16 cellular contexts compared by ENCODE assay signal in genomic region chr10:131820626-131821025, GRCh38.
DNase-seq lines count a peak whose midpoint lies in the region; ATAC-seq and TF ChIP-seq lines count a peak whose summit lies in the region.
"Had no signal": no experiment of that assay in that cellular context is flagged by ENCODE, and none has a peak within 500 bp of the region (broad histone marks: within the 10 kb centered on the region; RNA-seq: fewer than 3 reads in every experiment).

No MANE protein-coding gene starts in this region.

- H3K4me3 ChIP-seq in H7 (ENCODE audit: insufficient read depth, low read depth, low read length), result no peak overlapping the region
- H3K4me3 ChIP-seq in neural progenitor cell, result no peak overlapping the region
- H3K4me3 ChIP-seq: GM12878 had no signal

- H3K36me3 ChIP-seq in H7 (replicated peaks; ENCODE audit: control insufficient read depth, insufficient read depth, low read length) (no peaks in the 10 kb centered on the region), neural progenitor cell (no peaks in the 10 kb centered on the region)

- H3K79me2 ChIP-seq in neural progenitor cell (ENCODE audit: low read depth), result no peaks in the 10 kb centered on the region

- H3K27ac Mint-ChIP-seq in activated naive CD8-positive, alpha-beta T cell treated with anti-CD3 and anti-CD28 coated beads, Interleukin-2, amount 10 ng/mL, durations not matched to agents 7 days and 5 days, result no peak overlapping the region
- no peak overlapping the region for H3K27ac Mint-ChIP-seq in activated naive CD8-positive, alpha-beta T cell treated with anti-CD3 and anti-CD28 coated beads, Interleukin-2, amount 50 U/mL, for 24 hours
- H3K27ac Mint-ChIP-seq in neural progenitor cell, result no peak overlapping the region
- H3K27ac Mint-ChIP-seq: B cell; CD4-positive, alpha-beta T cell; HFFc6 had no signal

- DNase-seq in activated naive CD8-positive, alpha-beta T cell treated with anti-CD3 and anti-CD28 coated beads, Interleukin-2, amount 10 ng/mL, durations not matched to agents 7 days and 5 days, result peak; percentile 6
- DNase-seq in activated naive CD8-positive, alpha-beta T cell treated with anti-CD3 and anti-CD28 coated beads, Interleukin-2, amount 50 U/mL, for 24 hours, result no peak
- DNase-seq in H7 (peak; percentile 31), ecto neural progenitor cell (ENCODE audit: low spot score) (peak; percentile 20), neural progenitor cell (ENCODE audit: low spot score) (no peak), SKM-1 treated with dmso at 0.1 percent for 144 hours (lab: John Stamatoyannopoulos, UW; ENCODE audit: unreplicated experiment) (no peak), middle frontal gyrus (ENCODE audit: extremely low spot score, low spot score) (no peak)
- peak; percentile 7 for DNase-seq in stimulated activated CD8-positive, alpha-beta memory T cell treated with anti-CD3 and anti-CD28 coated beads, Interleukin-4, amount 100 ng/mL, for 48 hours
- DNase-seq: C1 segment of cervical spinal cord; CD4-positive, alpha-beta T cell; DMS79; GOT3; HCEC 1CT; HFFc6 had no signal

- H3K9me3 ChIP-seq in neural progenitor cell (ENCODE audit: low read depth), result no peaks in the 10 kb centered on the region

- H3K4me3 Mint-ChIP-seq in activated naive CD8-positive, alpha-beta T cell treated with anti-CD3 and anti-CD28 coated beads, Interleukin-2, amount 10 ng/mL, durations not matched to agents 7 days and 5 days, result no peak overlapping the region
- H3K4me3 Mint-ChIP-seq in activated naive CD8-positive, alpha-beta T cell treated with anti-CD3 and anti-CD28 coated beads, Interleukin-2, amount 50 U/mL, for 24 hours, result no peak overlapping the region
- H3K4me3 Mint-ChIP-seq in neural progenitor cell, result no peak overlapping the region
- H3K4me3 Mint-ChIP-seq: B cell; CD4-positive, alpha-beta T cell; HFFc6 had no signal

- no peaks in the 10 kb centered on the region for H3K36me3 Mint-ChIP-seq in activated naive CD8-positive, alpha-beta T cell treated with anti-CD3 and anti-CD28 coated beads, Interleukin-2, amount 10 ng/mL, durations not matched to agents 7 days and 5 days
- no peaks in the 10 kb centered on the region for H3K36me3 Mint-ChIP-seq in activated naive CD8-positive, alpha-beta T cell treated with anti-CD3 and anti-CD28 coated beads, Interleukin-2, amount 50 U/mL, for 24 hours (ENCODE audit: low read depth)
- no peaks in the 10 kb centered on the region for H3K36me3 Mint-ChIP-seq in neural progenitor cell

- no peak overlapping the region for H3K9ac ChIP-seq in neural progenitor cell

- POLR2A ChIA-PET in activated naive CD8-positive, alpha-beta T cell treated with anti-CD3 and anti-CD28 coated beads, Interleukin-2, amount 10 ng/mL, durations not matched to agents 7 days and 5 days (lab: Charles Lee), result no interaction called here

- ATAC-seq in activated naive CD8-positive, alpha-beta T cell treated with anti-CD3 and anti-CD28 coated beads, Interleukin-2, amount 10 ng/mL, durations not matched to agents 7 days and 5 days (ENCODE audit: low read depth), result no peak
- ATAC-seq in activated naive CD8-positive, alpha-beta T cell treated with anti-CD3 and anti-CD28 coated beads, Interleukin-2, amount 50 U/mL, for 24 hours, result no peak
- ATAC-seq: GM12878 had no signal

- no peaks in the 10 kb centered on the region for H3K9me3 Mint-ChIP-seq in activated naive CD8-positive, alpha-beta T cell treated with anti-CD3 and anti-CD28 coated beads, Interleukin-2, amount 10 ng/mL, durations not matched to agents 7 days and 5 days
- no peaks in the 10 kb centered on the region for H3K9me3 Mint-ChIP-seq in activated naive CD8-positive, alpha-beta T cell treated with anti-CD3 and anti-CD28 coated beads, Interleukin-2, amount 50 U/mL, for 24 hours
- peaks cover 2% of the 10 kb centered on the region for H3K9me3 Mint-ChIP-seq in neural progenitor cell
- H3K9me3 Mint-ChIP-seq: CD4-positive, alpha-beta T cell had no signal

- H3K4me1 Mint-ChIP-seq in activated naive CD8-positive, alpha-beta T cell treated with anti-CD3 and anti-CD28 coated beads, Interleukin-2, amount 10 ng/mL, durations not matched to agents 7 days and 5 days, result no peaks in the 10 kb centered on the region
- H3K4me1 Mint-ChIP-seq in activated naive CD8-positive, alpha-beta T cell treated with anti-CD3 and anti-CD28 coated beads, Interleukin-2, amount 50 U/mL, for 24 hours, result no peaks in the 10 kb centered on the region
- H3K4me1 Mint-ChIP-seq in neural progenitor cell, result peaks cover 15% of the 10 kb centered on the region
- H3K4me1 Mint-ChIP-seq: B cell had no signal

- peaks cover 10% of the 10 kb centered on the region for H3K4me1 ChIP-seq in neural progenitor cell

- H2AFZ ChIP-seq in neural progenitor cell (replicated peaks), result no peak overlapping the region

- peaks cover 4% of the 10 kb centered on the region for H3K27me3 Mint-ChIP-seq in activated naive CD8-positive, alpha-beta T cell treated with anti-CD3 and anti-CD28 coated beads, Interleukin-2, amount 10 ng/mL, durations not matched to agents 7 days and 5 days
- H3K27me3 Mint-ChIP-seq in activated naive CD8-positive, alpha-beta T cell treated with anti-CD3 and anti-CD28 coated beads, Interleukin-2, amount 50 U/mL, for 24 hours, result peaks cover 2% of the 10 kb centered on the region
- no peaks in the 10 kb centered on the region for H3K27me3 Mint-ChIP-seq in neural progenitor cell (ENCODE audit: insufficient read depth, low read depth)
- H3K27me3 Mint-ChIP-seq: B cell; CD4-positive, alpha-beta T cell had no signal

- no peaks in the 10 kb centered on the region for H3K27me3 ChIP-seq in H7 (ENCODE audit: control insufficient read depth, insufficient read depth, low read length)
- no peaks in the 10 kb centered on the region for H3K27me3 ChIP-seq in neural progenitor cell

- TF ChIP-seq CTCF in neural progenitor cell (IDR thresholded peaks at IDR 0.05), result no peak

- H3K4me2 ChIP-seq in neural progenitor cell, result no peak overlapping the region

- no peak overlapping the region for H3K27ac ChIP-seq in neural progenitor cell

- no peaks in the 10 kb centered on the region for H4K20me1 ChIP-seq in neural progenitor cell (ENCODE audit: low read depth)

- H3F3A ChIP-seq in neural progenitor cell (ENCODE audit: low read depth), result no peaks in the 10 kb centered on the region

Comparison
In these comparisons a context has a peak if more than half of its experiments do, and no peak if none do; other contexts are left out.
1. DNase-seq: peak in activated naive CD8-positive, alpha-beta T cell treated with anti-CD3 and anti-CD28 coated beads, Interleukin-2, amount 10 ng/mL, durations not matched to agents 7 days and 5 days (single experiment), H7 (single experiment), ecto neural progenitor cell (single experiment) and stimulated activated CD8-positive, alpha-beta memory T cell treated with anti-CD3 and anti-CD28 coated beads, Interleukin-4, amount 100 ng/mL, for 48 hours (single experiment); none in activated naive CD8-positive, alpha-beta T cell treated with anti-CD3 and anti-CD28 coated beads, Interleukin-2, amount 50 U/mL, for 24 hours (single experiment), neural progenitor cell (single experiment), SKM-1 treated with dmso at 0.1 percent for 144 hours (single experiment) and middle frontal gyrus (single experiment).